ENCODE assay signal across 24 cellular contexts in the genomic region with DNA sequence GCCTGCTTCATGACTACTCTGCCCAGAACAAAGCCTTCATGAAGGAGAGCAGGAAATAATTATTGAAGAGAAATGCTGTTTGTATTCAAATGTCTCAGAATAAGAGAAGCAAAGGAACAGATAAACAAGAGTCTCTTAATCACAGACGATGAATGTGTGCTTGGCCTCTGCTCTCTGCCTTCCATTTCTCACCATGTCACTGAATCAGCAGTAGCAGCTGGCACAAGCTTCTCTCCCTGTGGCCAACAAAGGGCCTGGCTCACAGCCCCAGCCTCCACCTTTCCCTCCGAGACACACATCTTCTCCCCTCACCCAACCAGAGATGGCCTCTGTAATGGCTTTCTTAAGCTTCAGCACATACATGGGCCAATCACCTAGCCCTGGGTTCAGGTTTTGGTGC.
DNase-seq lines count a peak whose midpoint lies in the region; ATAC-seq, FAIRE-seq and TF ChIP-seq lines count a peak whose summit lies in the region.
"Had no signal": no experiment of that assay in that cellular context is flagged by ENCODE, and none has a peak within 500 bp of the region (broad histone marks: within the 10 kb centered on the region; RNA-seq: fewer than 3 reads in every experiment).

No MANE protein-coding gene starts in this region.

- no peak for TF ChIP-seq EP300 in upper lobe of left lung (IDR thresholded peaks at IDR 0.05)

- no peak overlapping the region for H2AFZ ChIP-seq in Karpas-422 (ENCODE audit: low read length)

- no peak overlapping the region for H3K4me2 ChIP-seq in Karpas-422 (ENCODE audit: low read depth, low read length, poor library complexity, severe bottlenecking)

- no peaks in the 10 kb centered on the region for H3K27me3 Mint-ChIP-seq in activated T-helper 2 cell treated with anti-CD3 and anti-CD28 coated beads, Interferon-gamma antibody, Interleukin-2, Interleukin-4, amounts not matched to agents 10 μg/mL and 5 μg/mL and 100 μg/mL, durations not matched to agents 14 hours and 24 hours and 36 hours (ENCODE audit: low read depth)
- H3K27me3 Mint-ChIP-seq: progenitor cell of endocrine pancreas had no signal

- H3K27me3 ChIP-seq in Karpas-422 (ENCODE audit: low read length) (no peaks in the 10 kb centered on the region), upper lobe of left lung (no peaks in the 10 kb centered on the region)
- H3K27me3 ChIP-seq: gastrocnemius medialis, vagina had no signal

- TF ChIP-seq CTCF in AG10803 (conservative IDR thresholded peaks at IDR 0.05; ENCODE audit: low read length) (no peak), coronary artery (IDR thresholded peaks at IDR 0.05) (no peak), upper lobe of left lung (IDR thresholded peaks at IDR 0.05) (no peak)

- H3K9me3 Mint-ChIP-seq in activated T-helper 2 cell treated with anti-CD3 and anti-CD28 coated beads, Interferon-gamma antibody, Interleukin-2, Interleukin-4, amounts not matched to agents 10 μg/mL and 5 μg/mL and 100 μg/mL, durations not matched to agents 14 hours and 24 hours and 36 hours, result no peaks in the 10 kb centered on the region
- H3K9me3 Mint-ChIP-seq: mesothelial cell of epicardium had no signal

- H3K9ac ChIP-seq in Karpas-422 (ENCODE audit: low read length), result no peak overlapping the region

- H4K20me1 ChIP-seq in Karpas-422 (ENCODE audit: insufficient read depth, low read depth, low read length), result no peaks in the 10 kb centered on the region

- no peak overlapping the region for H3K27ac Mint-ChIP-seq in activated T-helper 2 cell treated with anti-CD3 and anti-CD28 coated beads, Interferon-gamma antibody, Interleukin-2, Interleukin-4, amounts not matched to agents 10 μg/mL and 5 μg/mL and 100 μg/mL, durations not matched to agents 14 hours and 24 hours and 36 hours
- H3K27ac Mint-ChIP-seq: CD4-positive, CD25-positive, alpha-beta regulatory T cell; mesothelial cell of epicardium; nephron; progenitor cell of endocrine pancreas had no signal

- no peak for ATAC-seq in upper lobe of left lung (ENCODE audit: low FRiP score in 2 of 2)
- ATAC-seq: gastrocnemius medialis had no signal

- no peaks in the 10 kb centered on the region for H3K36me3 ChIP-seq in Karpas-422 (ENCODE audit: insufficient read depth, low read length)
- no peaks in the 10 kb centered on the region for H3K36me3 ChIP-seq in upper lobe of left lung
- H3K36me3 ChIP-seq: gastrocnemius medialis, vagina had no signal

- no peaks in the 10 kb centered on the region for H3K9me3 ChIP-seq in Karpas-422 (ENCODE audit: low read length)
- H3K9me3 ChIP-seq in upper lobe of left lung, result no peaks in the 10 kb centered on the region
- H3K9me3 ChIP-seq: gastrocnemius medialis, vagina had no signal

- H3K4me3 ChIP-seq in AG10803 (ENCODE audit: low read length) (no peak overlapping the region), Karpas-422 (ENCODE audit: low read length) (no peak overlapping the region), coronary artery (no peak overlapping the region), upper lobe of left lung (no peak overlapping the region)
- H3K4me3 ChIP-seq: gastrocnemius medialis, vagina had no signal

- no peak for FAIRE-seq in GM19239 (lab: Jason Lieb, UNC)
- FAIRE-seq: colon, GM12892, small intestine had no signal

- H3K27ac ChIP-seq in Karpas-422 (ENCODE audit: low read length), result no peak overlapping the region
- peak overlapping the region; percentile 34 to 49 for H3K27ac ChIP-seq in coronary artery
- H3K27ac ChIP-seq in upper lobe of left lung, result no peak overlapping the region
- H3K27ac ChIP-seq: gastrocnemius medialis, vagina had no signal

- no peak overlapping the region for H3K4me3 Mint-ChIP-seq in activated T-helper 2 cell treated with anti-CD3 and anti-CD28 coated beads, Interferon-gamma antibody, Interleukin-2, Interleukin-4, amounts not matched to agents 10 μg/mL and 5 μg/mL and 100 μg/mL, durations not matched to agents 14 hours and 24 hours and 36 hours (ENCODE audit: low read depth)
- H3K4me3 Mint-ChIP-seq: CD4-positive, CD25-positive, alpha-beta regulatory T cell; mesothelial cell of epicardium; nephron had no signal

- DNase-seq in AG10803 (ENCODE audit: low read depth) (peak; percentile 47), Karpas-422 (peak; percentile 24), coronary artery (ENCODE audit: low spot score) (no peak), kidney tubule cell (ENCODE audit: low spot score) (peak; percentile 21), upper lobe of left lung (no peak), GM19239 (ENCODE audit: insufficient read length, low spot score) (no peak)
- DNase-seq in activated effector memory CD4-positive, alpha-beta T cell treated with anti-CD3 and anti-CD28 coated beads, Interleukin-2, amount 50 U/mL, for 16 hours, result no peak
- no peak for DNase-seq in activated T-helper 2 cell treated with anti-CD3 and anti-CD28 coated beads, Interferon-gamma antibody, Interleukin-2, Interleukin-4, amounts not matched to agents 10 μg/mL and 5 μg/mL and 100 μg/mL, durations not matched to agents 14 hours and 24 hours and 36 hours (ENCODE audit: low spot score)
- DNase-seq: activated CD4-positive, alpha-beta T cell treated with anti-CD3 and anti-CD28 coated beads, Interleukin-2, amount 50 U/mL, for 1 hour; activated CD8-positive, alpha-beta memory T cell treated with anti-CD3 and anti-CD28 coated beads, Interleukin-2, amount 50 U/mL, for 4 hours; activated naive CD4-positive, alpha-beta T cell treated with Interleukin-2 at 50 U/mL for 16 hours; aorta; CD4-positive, CD25-positive, alpha-beta regulatory T cell; gastrocnemius medialis; NCI-H1930; NCI-H524; small intestine; stimulated activated CD8-positive, alpha-beta memory T cell treated with anti-CD3 and anti-CD28 coated beads, Interleukin-4, amount 100 ng/mL, for 48 hours had no signal

- 69 to 70% methylated on average over 2 of the region's 2 CpGs for WGBS in upper lobe of left lung, 2 donors

- H3K9me2 ChIP-seq in Karpas-422 (replicated peaks; ENCODE audit: insufficient read depth, low read length), result no peaks in the 10 kb centered on the region

- no peak for TF ChIP-seq POLR2A in upper lobe of left lung (IDR thresholded peaks at IDR 0.05)

- H3K4me1 ChIP-seq in Karpas-422 (ENCODE audit: low read length) (peaks cover 14% of the 10 kb centered on the region), upper lobe of left lung (no peaks in the 10 kb centered on the region)

- intact Hi-C loops in activated T-helper 2 cell treated with anti-CD3 and anti-CD28 coated beads, Interferon-gamma antibody, Interleukin-2, Interleukin-4, amounts not matched to agents 10 μg/mL and 5 μg/mL and 100 μg/mL, durations not matched to agents 14 hours and 24 hours and 36 hours (cut with micrococcal nuclease), result no loop called here

- H3K4me1 Mint-ChIP-seq in activated T-helper 2 cell treated with anti-CD3 and anti-CD28 coated beads, Interferon-gamma antibody, Interleukin-2, Interleukin-4, amounts not matched to agents 10 μg/mL and 5 μg/mL and 100 μg/mL, durations not matched to agents 14 hours and 24 hours and 36 hours (ENCODE audit: low read depth), result no peaks in the 10 kb centered on the region
- H3K4me1 Mint-ChIP-seq: CD4-positive, CD25-positive, alpha-beta regulatory T cell had no signal

- no peaks in the 10 kb centered on the region for H3K36me3 Mint-ChIP-seq in activated T-helper 2 cell treated with anti-CD3 and anti-CD28 coated beads, Interferon-gamma antibody, Interleukin-2, Interleukin-4, amounts not matched to agents 10 μg/mL and 5 μg/mL and 100 μg/mL, durations not matched to agents 14 hours and 24 hours and 36 hours (ENCODE audit: low read depth)
- H3K36me3 Mint-ChIP-seq: CD4-positive, CD25-positive, alpha-beta regulatory T cell; mesothelial cell of epicardium had no signal

- no peaks in the 10 kb centered on the region for H3K79me2 ChIP-seq in Karpas-422 (ENCODE audit: low read length)

Comparison
In these comparisons a context has a peak if more than half of its experiments do, and no peak if none do; other contexts are left out.
1. DNase-seq: peak in AG10803 (single experiment), Karpas-422 (single experiment) and kidney tubule cell (single experiment); none in coronary artery (single experiment), activated effector memory CD4-positive, alpha-beta T cell treated with anti-CD3 and anti-CD28 coated beads, Interleukin-2, amount 50 U/mL, for 16 hours (single experiment), upper lobe of left lung (0 of 2), GM19239 (single experiment) and activated T-helper 2 cell treated with anti-CD3 and anti-CD28 coated beads, Interferon-gamma antibody, Interleukin-2, Interleukin-4, amounts not matched to agents 10 μg/mL and 5 μg/mL and 100 μg/mL, durations not matched to agents 14 hours and 24 hours and 36 hours (single experiment).
2. H3K27ac ChIP-seq: peak in coronary artery (2 of 2); none in Karpas-422 (single experiment) and upper lobe of left lung (0 of 4).